Comparison of ENCODE assay signal across 1 cellular context in genomic region chrX:121851033-121851432, GRCh38.
TF ChIP-seq lines count a peak whose summit lies in the region.

No MANE protein-coding gene starts in this region.

TF ChIP-seq in SK-N-SH, 30 proteins besides CTCF, POLR2A, EP300 and RAD21 (continued from another document):
- TF ChIP-seq PBX3 (IDR thresholded peaks at IDR 0.05) (no peak), SMC3 (IDR thresholded peaks at IDR 0.05; ENCODE audit: low read depth, low read length) (no peak), RFX5 (IDR thresholded peaks at IDR 0.05; ENCODE audit: low read length) (no peak), FOXJ3 (CRISPR knock-in tag; IDR thresholded peaks at IDR 0.05) (no peak), NFIC (IDR thresholded peaks at IDR 0.05; ENCODE audit: borderline replicate concordance) (no peak), EZH2phosphoT487 (IDR thresholded peaks at IDR 0.05; ENCODE audit: borderline replicate concordance, low read depth) (no peak), TAF1 (IDR thresholded peaks at IDR 0.05; ENCODE audit: borderline replicate concordance, low read depth, low read length) (no peak), MEF2A (IDR thresholded peaks at IDR 0.05; ENCODE audit: borderline replicate concordance, low read depth) (no peak)
